In the genomic region with DNA sequence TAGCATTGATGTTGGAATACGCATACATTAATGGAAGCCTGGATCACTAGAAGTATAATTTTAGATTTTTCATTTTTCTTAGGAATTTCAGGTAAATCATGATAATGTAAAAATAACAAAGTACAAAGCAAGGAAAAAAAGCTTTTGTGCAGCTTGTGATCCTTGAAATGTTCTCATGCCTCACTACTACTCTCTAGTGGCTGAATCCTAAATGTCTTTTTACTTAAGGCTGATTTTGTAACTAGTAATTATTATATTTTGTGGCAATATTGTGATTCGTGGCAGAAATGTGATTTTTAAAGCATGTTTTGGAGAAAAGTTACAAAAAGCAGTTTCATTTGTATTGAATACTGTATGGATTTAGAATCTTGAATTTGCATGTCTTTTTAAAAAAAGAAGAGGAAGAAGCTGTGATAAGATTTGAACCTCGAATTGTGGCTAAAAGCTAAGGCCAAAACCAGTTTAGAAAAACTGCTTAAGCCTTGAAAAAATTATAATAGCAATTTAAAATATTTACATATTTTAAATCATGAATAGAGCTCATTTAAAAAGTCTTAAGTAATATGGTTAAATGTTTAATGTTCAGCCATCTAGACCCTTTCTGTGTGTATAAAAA, we compare ENCODE assay signal across 8 cellular contexts. TPM values are rescaled to one million over a fixed set of nuclear protein-coding genes. Genes with fewer than 3 reads are reported as not detected.
DNase-seq lines count a peak whose midpoint lies in the region; ATAC-seq and TF ChIP-seq lines count a peak whose summit lies in the region.

No MANE protein-coding gene starts in this region.

- H3K9me3 ChIP-seq in effector memory CD4-positive, alpha-beta T cell (ENCODE audit: control insufficient read depth, low read length): no peaks in the 10 kb centered on the region
- H3K9me3 ChIP-seq in ovary: no peaks in the 10 kb centered on the region

- no peak for TF ChIP-seq CTCF in ovary (IDR thresholded peaks at IDR 0.05)

- intact Hi-C loops in ovary (cut with DNase I): no loop called here

- 47 to 64% (median 55%) methylated on average over 3 of the region's 3 CpGs for WGBS in ovary, 3 donors

- H3K4me1 ChIP-seq in effector memory CD4-positive, alpha-beta T cell (ENCODE audit: control insufficient read depth, insufficient read depth, low read length, poor library complexity, severe bottlenecking): no peaks in the 10 kb centered on the region
- no peaks in the 10 kb centered on the region for H3K4me1 ChIP-seq in ovary (ENCODE audit: insufficient read depth)

- no peak overlapping the region for H3K4me3 Mint-ChIP-seq in stimulated activated naive B cell treated with anti-CD40 and anti-IgM and Interleukin-4, amounts not matched to agents 10 μg/mL and 1 μg/mL and 100 μg/mL, for 72 hours

- peaks cover 2 to 10% of the 10 kb centered on the region in 2 donors for H3K4me1 Mint-ChIP-seq in stimulated activated naive B cell treated with anti-CD40 and anti-IgM and Interleukin-4, amounts not matched to agents 10 μg/mL and 1 μg/mL and 100 μg/mL, for 72 hours

- no peak overlapping the region for H3K27ac Mint-ChIP-seq in stimulated activated naive B cell treated with anti-CD40 and anti-IgM and Interleukin-4, amounts not matched to agents 10 μg/mL and 1 μg/mL and 100 μg/mL, for 72 hours

- no peak for TF ChIP-seq EP300 in ovary (IDR thresholded peaks at IDR 0.05)

- H3K36me3 ChIP-seq in effector memory CD4-positive, alpha-beta T cell (ENCODE audit: control insufficient read depth, insufficient read depth, low read length): peaks cover 44% of the 10 kb centered on the region
- no peaks in the 10 kb centered on the region for H3K36me3 ChIP-seq in ovary

- TF ChIP-seq POLR2A in erythroblast (IDR thresholded peaks at IDR 0.05; ENCODE audit: low read length): no peak
- TF ChIP-seq POLR2A in ovary (IDR thresholded peaks at IDR 0.05): no peak

- no peaks in the 10 kb centered on the region for H3K27me3 ChIP-seq in effector memory CD4-positive, alpha-beta T cell (replicated peaks; ENCODE audit: control insufficient read depth, insufficient read depth, low read length, poor library complexity, severe bottlenecking)
- no peaks in the 10 kb centered on the region for H3K27me3 ChIP-seq in ovary

- H3K4me3 ChIP-seq in effector memory CD4-positive, alpha-beta T cell (ENCODE audit: insufficient read depth, low read depth, low read length, poor library complexity, severe bottlenecking): no peak overlapping the region
- H3K4me3 ChIP-seq in ovary: no peak overlapping the region

- H3K27me3 Mint-ChIP-seq in stimulated activated naive B cell treated with anti-CD40 and anti-IgM and Interleukin-4, amounts not matched to agents 10 μg/mL and 1 μg/mL and 100 μg/mL, for 72 hours: no peaks in the 10 kb centered on the region

- H3K36me3 Mint-ChIP-seq in stimulated activated naive B cell treated with anti-CD40 and anti-IgM and Interleukin-4, amounts not matched to agents 10 μg/mL and 1 μg/mL and 100 μg/mL, for 72 hours: peaks cover 26 to 42% of the 10 kb centered on the region in 2 donors

- no peak for ATAC-seq in stimulated activated naive B cell treated with anti-CD40 and anti-IgM and Interleukin-4, amounts not matched to agents 10 μg/mL and 1 μg/mL and 100 μg/mL, for 72 hours (replicated peaks)

- H3K9me3 Mint-ChIP-seq in stimulated activated naive B cell treated with anti-CD40 and anti-IgM and Interleukin-4, amounts not matched to agents 10 μg/mL and 1 μg/mL and 100 μg/mL, for 72 hours: no peaks in the 10 kb centered on the region

- DNase-seq in NOMO-1 (lab: John Stamatoyannopoulos, UW; ENCODE audit: unreplicated experiment in 2 of 2) (peak; percentile 10 to 40), NOMO-1 treated with dmso at 0.1 percent for 144 hours (lab: John Stamatoyannopoulos, UW; ENCODE audit: unreplicated experiment) (no peak), NOMO-1 treated with DMSO at 0.1 percent for 48 hours (lab: John Stamatoyannopoulos, UW; ENCODE audit: unreplicated experiment) (peak; percentile 40), erythroblast (lab: John Stamatoyannopoulos, UW) (peak; percentile 65 to 74), stromal cell of bone marrow (ENCODE audit: low read depth) (peak; percentile 18), ovary (no peak)
- DNase-seq in stimulated activated naive B cell treated with anti-CD40 and anti-IgM and Interleukin-4, amounts not matched to agents 10 μg/mL and 1 μg/mL and 100 μg/mL, for 72 hours: no peak
- no peak for DNase-seq in effector memory CD4-positive, alpha-beta T cell

- H3K27ac ChIP-seq in effector memory CD4-positive, alpha-beta T cell (ENCODE audit: insufficient read depth, low read length, poor library complexity, severe bottlenecking): no peak overlapping the region
- H3K27ac ChIP-seq in ovary: no peak overlapping the region

RNA-seq across cellular contexts. Expression of gene U2SURP, which starts 39.0 kb away (rescaled TPM):
- total RNA-seq in ovary: 100 to 1,000 TPM in 1 of 7 donors, 10 to 100 TPM in 6; 82.6 to 117 (median 98.0) TPM
- 10 to 100 TPM; 32.3 to 61.3 TPM for polyA plus RNA-seq in ovary

Comparison
In these comparisons a context has a peak if more than half of its experiments do, and no peak if none do; other contexts are left out.
1. DNase-seq: peak in NOMO-1 (2 of 2), NOMO-1 treated with DMSO at 0.1 percent for 48 hours (single experiment), erythroblast (2 of 2) and stromal cell of bone marrow (single experiment); none in NOMO-1 treated with dmso at 0.1 percent for 144 hours (single experiment), stimulated activated naive B cell treated with anti-CD40 and anti-IgM and Interleukin-4, amounts not matched to agents 10 μg/mL and 1 μg/mL and 100 μg/mL, for 72 hours (single experiment), effector memory CD4-positive, alpha-beta T cell (0 of 3) and ovary (0 of 5).